Comparison of ENCODE assay signal across 8 cellular contexts in the genomic region with DNA sequence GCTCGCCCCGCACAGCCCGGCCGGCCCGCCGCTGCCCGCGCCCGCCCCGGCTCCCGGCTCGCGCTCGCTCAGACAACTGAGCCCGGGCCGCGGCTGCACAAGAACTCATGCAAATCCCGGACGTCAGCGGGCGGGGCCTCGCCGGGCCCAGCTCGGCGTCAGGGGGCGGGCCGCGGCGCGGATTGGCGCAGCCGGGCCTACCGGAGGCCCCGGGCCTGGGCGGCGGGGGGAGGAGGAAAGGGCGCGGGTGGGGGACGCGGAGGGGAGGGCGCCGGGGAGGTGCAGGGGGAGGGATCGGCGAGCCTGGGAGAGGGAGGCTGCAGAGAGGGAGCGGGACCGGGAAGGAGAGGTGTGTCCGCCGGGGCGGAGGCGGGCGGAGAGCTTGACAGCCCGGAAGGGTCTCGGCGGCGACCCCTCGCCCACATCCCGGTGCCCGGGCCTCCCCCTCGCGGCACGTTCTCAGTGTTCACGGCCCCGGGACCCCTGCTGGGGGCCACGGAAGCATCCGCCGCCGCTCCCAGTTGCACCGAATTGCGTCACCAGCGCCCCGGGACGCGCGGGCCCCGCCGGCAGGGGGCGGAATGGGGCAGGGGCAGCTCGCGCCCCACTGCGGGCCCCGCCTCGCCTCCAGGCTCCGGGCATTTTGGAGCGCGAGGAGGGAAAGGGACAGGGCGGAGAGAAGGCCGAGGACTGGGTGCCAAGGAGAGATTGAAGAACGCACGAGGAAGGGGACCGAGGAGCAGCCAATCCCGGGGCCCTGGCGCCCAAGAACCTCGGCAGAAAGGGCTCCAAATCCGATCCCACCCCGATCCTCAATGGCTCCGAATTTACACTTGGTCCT.
DNase-seq lines count a peak whose midpoint lies in the region; ATAC-seq lines count a peak whose summit lies in the region.

Gene CBX4 (minus strand): TSS at position 78 of the 841 bp plus-strand sequence. CDS start 189 bp downstream, outside the sequence.

- ATAC-seq in GM18868 (IDR thresholded peaks at IDR 0.05; ENCODE audit: unreplicated experiment) (peak; percentile 46), HG03280 (IDR thresholded peaks at IDR 0.05; ENCODE audit: unreplicated experiment) (peak; percentile 73)

- DNase-seq in ACHN (peak; percentile 96), NCI-H446 (lab: John Stamatoyannopoulos, UW) (peak; percentile 91 to 96), cerebellar nuclear complex (lab: John Stamatoyannopoulos, UW) (peak; percentile 55 to 60), kidney glomerular epithelial cell (lab: John Stamatoyannopoulos, UW) (peak; percentile 82)
- DNase-seq in activated CD4-positive, CD25-positive, alpha-beta regulatory T cell treated with anti-CD3 and anti-CD28 coated beads, Interleukin-2, amount 50 U/mL, for 72 hours: peak; percentile 86
- peak; percentile 80 to 89 for DNase-seq in stimulated activated CD4-positive, alpha-beta T cell treated with anti-CD3 and anti-CD28 coated beads, Interleukin-15, amount 100 ng/mL, for 48 hours (ENCODE audit: low read depth in 2 of 2)

- in situ Hi-C loops in ACHN (cut with HindIII; ENCODE audit: low pct_ligation_motif_present, low pct_unique_long_range_greater_than_20kb, low sequenced_read_pairs): no loop called here

Comparison
In these comparisons a context has a peak if more than half of its experiments do, and no peak if none do; other contexts are left out.
1. Peak in every context shown above with its lines: DNase-seq and ATAC-seq.